Comparison of ENCODE assay signal across 16 cellular contexts in genomic region chr2:209525336-209525735, GRCh38.
DNase-seq lines count a peak whose midpoint lies in the region; ATAC-seq, FAIRE-seq and TF ChIP-seq lines count a peak whose summit lies in the region.
"Had no signal": no experiment of that assay in that cellular context is flagged by ENCODE, and none has a peak within 500 bp of the region (broad histone marks: within the 10 kb centered on the region; RNA-seq: fewer than 3 reads in every experiment).

No MANE protein-coding gene starts in this region.

- DNase-seq in GM23248 (peak; percentile 23), endothelial cell of umbilical vein (ENCODE audit: low read depth, low spot score) (no peak), osteoblast (ENCODE audit: insufficient read length, low spot score, missing footprints) (no peak), SKM-1 treated with dmso at 0.1 percent for 144 hours (lab: John Stamatoyannopoulos, UW; ENCODE audit: unreplicated experiment) (no peak), germinal center (ENCODE audit: low spot score) (no peak), sciatic nerve (ENCODE audit: low spot score) (no peak)
- DNase-seq: activated CD4-positive, alpha-beta T cell treated with anti-CD3 and anti-CD28 coated beads for 1 hour; CD4-positive, CD25-positive, alpha-beta regulatory T cell; endodermal cell; hypothalamus; NCI-H146; right lobe of liver; substantia nigra; SW 1271 had no signal

- no peaks in the 10 kb centered on the region for H3K36me3 ChIP-seq in GM23248 (ENCODE audit: low read depth)
- no peaks in the 10 kb centered on the region for H3K36me3 ChIP-seq in OCI-LY1 (ENCODE audit: insufficient read depth, low read length)
- no peaks in the 10 kb centered on the region for H3K36me3 ChIP-seq in endothelial cell of umbilical vein (ENCODE audit: control insufficient read depth in 2 of 2, extremely low read depth in 1 of 2, insufficient read depth in 2 of 2, low read length in 2 of 2)
- no peaks in the 10 kb centered on the region for H3K36me3 ChIP-seq in osteoblast (ENCODE audit: insufficient read depth, low read length)
- H3K36me3 ChIP-seq: right lobe of liver had no signal

- WGBS in GM23248 (ENCODE audit: low coverage in 1 of 2, low lambda C conversion rate in 2 of 2, missing lambda C conversion rate in 2 of 2), 2 experiments: 24 to 28% methylated on average over 3 of the region's 3 CpGs

- in situ Hi-C loops in GM23248 (cut with MboI): no loop called here

- ATAC-seq in sciatic nerve (no peak), GM21390 (IDR thresholded peaks at IDR 0.05; ENCODE audit: unreplicated experiment) (no peak)

- no peak for TF ChIP-seq CTCF in OCI-LY1 (IDR thresholded peaks at IDR 0.05; ENCODE audit: low read length)
- no peak for TF ChIP-seq CTCF in endothelial cell of umbilical vein (IDR thresholded peaks at IDR 0.05; ENCODE audit: extremely low read depth in 1 of 2, insufficient read depth in 1 of 2, low read depth in 1 of 2, low read length in 2 of 2)
- no peak for TF ChIP-seq CTCF in osteoblast (IDR thresholded peaks at IDR 0.05; ENCODE audit: extremely low read depth, low read depth, low read length)

- H4K20me1 ChIP-seq in GM23248 (ENCODE audit: insufficient read depth): no peaks in the 10 kb centered on the region
- no peaks in the 10 kb centered on the region for H4K20me1 ChIP-seq in OCI-LY1 (ENCODE audit: insufficient read depth, low read length)
- H4K20me1 ChIP-seq in endothelial cell of umbilical vein (replicated peaks; ENCODE audit: control insufficient read depth, extremely low read depth, insufficient read depth, low read length): no peaks in the 10 kb centered on the region
- H4K20me1 ChIP-seq in osteoblast (ENCODE audit: insufficient read depth, low read length): no peaks in the 10 kb centered on the region

- peaks cover 21% of the 10 kb centered on the region for H3K4me1 ChIP-seq in GM23248 (ENCODE audit: insufficient read depth)
- peaks cover 58% of the 10 kb centered on the region for H3K4me1 ChIP-seq in OCI-LY1 (ENCODE audit: insufficient read depth, low read length, severe bottlenecking)
- peaks cover 37% of the 10 kb centered on the region for H3K4me1 ChIP-seq in endothelial cell of umbilical vein (ENCODE audit: control insufficient read depth, extremely low read depth, insufficient read depth, low read length)
- peaks cover 14% of the 10 kb centered on the region for H3K4me1 ChIP-seq in osteoblast (ENCODE audit: insufficient read depth, low read length)
- H3K4me1 ChIP-seq: right lobe of liver had no signal

- CTCF ChIA-PET in endothelial cell of umbilical vein (lab: Charles Lee): interaction anchor here (0.8 to 4.9 kb wide), 10 partner anchors 10 to 101 kb away, joined by 3 to 62 read pairs (median 8); partner anchors contain the start of gene MAP2

- H3K27ac ChIP-seq in GM23248 (peak overlapping the region; percentile 66), OCI-LY1 (ENCODE audit: low read depth, low read length, poor library complexity, severe bottlenecking) (peak overlapping the region; percentile 90), endothelial cell of umbilical vein (ENCODE audit: insufficient read depth, low read depth, low read length) (peak overlapping the region; percentile 99), osteoblast (ENCODE audit: low read depth, low read length) (peak overlapping the region; percentile 84)

- POLR2A ChIA-PET in endothelial cell of umbilical vein (lab: Charles Lee): no interaction called here

- H3K9me1 ChIP-seq in endothelial cell of umbilical vein (replicated peaks; ENCODE audit: control insufficient read depth, extremely low read depth, insufficient read depth, low read length): no peaks in the 10 kb centered on the region

- H3K4me2 ChIP-seq in GM23248 (ENCODE audit: unreplicated experiment) (peak overlapping the region; percentile 86), OCI-LY1 (ENCODE audit: low read length) (peak overlapping the region; percentile 70), endothelial cell of umbilical vein (ENCODE audit: insufficient read depth, low read length) (peak overlapping the region; percentile 99), osteoblast (ENCODE audit: insufficient read depth, low read length) (peak overlapping the region; percentile 72)

- H3F3A ChIP-seq in GM23248 (ENCODE audit: insufficient read depth) (peaks cover 17% of the 10 kb centered on the region), OCI-LY1 (ENCODE audit: insufficient read depth, low read length) (no peaks in the 10 kb centered on the region)

- BruUV-seq in endothelial cell of umbilical vein (replicated peaks; lab: Mats Ljungman, UMichigan): TSS peak; percentile 76

- no peaks in the 10 kb centered on the region for H3K9me3 ChIP-seq in GM23248 (ENCODE audit: low read depth)
- no peaks in the 10 kb centered on the region for H3K9me3 ChIP-seq in OCI-LY1 (ENCODE audit: low read length)
- H3K9me3 ChIP-seq in endothelial cell of umbilical vein (replicated peaks; ENCODE audit: control insufficient read depth, insufficient read depth, low read length): no peaks in the 10 kb centered on the region
- no peaks in the 10 kb centered on the region for H3K9me3 ChIP-seq in osteoblast (ENCODE audit: low read depth, low read length)
- H3K9me3 ChIP-seq: right lobe of liver had no signal

- peak overlapping the region; percentile 28; the same call in 1 of the 2 replicates for H2AFZ ChIP-seq in GM23248
- H2AFZ ChIP-seq in OCI-LY1 (ENCODE audit: low read length): no peak overlapping the region
- H2AFZ ChIP-seq in endothelial cell of umbilical vein (ENCODE audit: low read depth, low read length): peak overlapping the region; percentile 17
- no peak overlapping the region for H2AFZ ChIP-seq in osteoblast (ENCODE audit: low read length)

- no peaks in the 10 kb centered on the region for H3K79me2 ChIP-seq in GM23248 (ENCODE audit: insufficient read depth)
- no peaks in the 10 kb centered on the region for H3K79me2 ChIP-seq in OCI-LY1 (ENCODE audit: insufficient read depth, low read length)
- H3K79me2 ChIP-seq in endothelial cell of umbilical vein (ENCODE audit: control insufficient read depth, insufficient read depth, low read length): no peaks in the 10 kb centered on the region
- no peaks in the 10 kb centered on the region for H3K79me2 ChIP-seq in osteoblast (ENCODE audit: insufficient read depth, low read length)

- intact Hi-C loops in endothelial cell of umbilical vein (cut with micrococcal nuclease) (loop anchor here (1.0 to 10.0 kb wide), 3 partner anchors 29 to 649 kb away; partner anchors contain the start of gene KANSL1L), sciatic nerve (cut with DNase I) (no loop called here)

- no peak for TF ChIP-seq POLR2A in endothelial cell of umbilical vein (IDR thresholded peaks at IDR 0.05; ENCODE audit: low read depth, low read length)

- H3K4me3 ChIP-seq in GM23248: peak overlapping the region; percentile 53; the same call in 1 of the 2 replicates
- H3K4me3 ChIP-seq in OCI-LY1 (ENCODE audit: low read depth, low read length, poor library complexity, severe bottlenecking): peak overlapping the region; percentile 28
- peak overlapping the region in 1 of 3 experiments; percentile 72 for H3K4me3 ChIP-seq in endothelial cell of umbilical vein (replicated peaks in 1 of 3; ENCODE audit: insufficient read depth in 1 of 3, low read depth in 1 of 3, low read length in 3 of 3)
- no peak overlapping the region for H3K4me3 ChIP-seq in osteoblast (ENCODE audit: insufficient read depth, low read length)
- H3K4me3 ChIP-seq: right lobe of liver had no signal

- dilution Hi-C loops in endothelial cell of umbilical vein (cut with MboI; ENCODE audit: extremely low pct_ligation_motif_present, low sequenced_read_pairs): no loop called here

- H3K9me2 ChIP-seq in GM23248 (ENCODE audit: insufficient read depth) (no peaks in the 10 kb centered on the region), OCI-LY1 (ENCODE audit: low read depth, low read length) (no peaks in the 10 kb centered on the region)

- FAIRE-seq in endothelial cell of umbilical vein (lab: Jason Lieb, UNC): no peak

- H3K9ac ChIP-seq in GM23248 (peak overlapping the region; percentile 49; the same call in 1 of the 2 replicates), OCI-LY1 (ENCODE audit: low read length) (peak overlapping the region; percentile 46; the same call in 1 of the 2 replicates), endothelial cell of umbilical vein (replicated peaks; ENCODE audit: extremely low read depth, insufficient read depth, low read length) (peak overlapping the region; percentile 96)

- H3K27me3 ChIP-seq in GM23248 (replicated peaks; ENCODE audit: insufficient read depth) (no peaks in the 10 kb centered on the region), OCI-LY1 (ENCODE audit: insufficient read depth, low read length) (no peaks in the 10 kb centered on the region), endothelial cell of umbilical vein (ENCODE audit: control insufficient read depth in 2 of 2, insufficient read depth in 2 of 2, low read length in 2 of 2) (no peaks in the 10 kb centered on the region), osteoblast (ENCODE audit: insufficient read depth, low read length) (no peaks in the 10 kb centered on the region)
- H3K27me3 ChIP-seq: right lobe of liver had no signal

TF ChIP-seq in endothelial cell of umbilical vein, 7 proteins besides CTCF, POLR2A, EP300 and RAD21:
- TF ChIP-seq FOS (IDR thresholded peaks at IDR 0.05; ENCODE audit: borderline replicate concordance, insufficient read depth, low read length): no peak
- no peak for TF ChIP-seq EZH2 (IDR thresholded peaks at IDR 0.05; ENCODE audit: borderline replicate concordance, low read depth, low read length, severe bottlenecking)
- no peak for TF ChIP-seq POLR2AphosphoS5 (IDR thresholded peaks at IDR 0.05; ENCODE audit: insufficient read depth, low read depth, low read length)
TF ChIP-seq in endothelial cell of umbilical vein: peak in this region for 0.

Comparison
In these comparisons a context has a peak if more than half of its experiments do, and no peak if none do; other contexts are left out.
1. H2AFZ ChIP-seq: peak in GM23248 (single experiment) and endothelial cell of umbilical vein (single experiment); none in OCI-LY1 (single experiment) and osteoblast (single experiment).
2. H3K9ac ChIP-seq: peak in every context shown above with its lines; median percentile 96 in endothelial cell of umbilical vein; 49 in GM23248; 46 in OCI-LY1.
3. Peak in every context shown above with its lines, with median percentiles within 50 percentile points of each other: H3K27ac ChIP-seq and H3K4me2 ChIP-seq.